ENCODE assay signal across 21 cellular contexts in the genomic region with DNA sequence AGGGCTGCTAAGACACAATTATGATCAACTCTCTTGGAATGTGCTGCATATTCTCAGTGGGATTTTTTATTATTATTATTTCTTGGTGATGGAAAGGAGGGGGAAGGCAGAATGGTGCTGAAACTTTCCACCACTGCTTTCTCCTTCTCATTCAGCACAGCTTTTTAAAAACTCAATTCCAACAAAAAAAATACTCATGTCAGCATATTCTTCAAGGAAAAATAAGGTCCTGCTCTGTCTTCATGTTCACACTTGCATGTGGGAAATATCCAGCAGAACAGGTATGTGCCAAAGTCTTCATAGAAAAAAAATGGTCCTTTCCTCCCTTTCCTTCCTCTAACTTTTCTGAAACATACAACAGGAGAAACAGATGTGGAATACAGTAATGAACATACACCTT.
"Had no signal": no experiment of that assay in that cellular context is flagged by ENCODE, and none has a peak within 500 bp of the region (broad histone marks: within the 10 kb centered on the region; RNA-seq: fewer than 3 reads in every experiment).

No MANE protein-coding gene starts in this region.

- H3K4me3 ChIP-seq: left lung, lower lobe of right lung, ovary, right atrium auricular region, skin epidermis, tibial nerve, uterus had no signal

- H3K36me3 ChIP-seq: left lung, lower lobe of right lung, ovary, right atrium auricular region, tibial nerve, uterus had no signal

- H3K27ac ChIP-seq: left lung, lower lobe of right lung, ovary, right atrium auricular region, skin epidermis, tibial nerve, uterus had no signal

- FAIRE-seq: islet of Langerhans, kidney had no signal

- H3K27me3 ChIP-seq: left lung, ovary, right atrium auricular region, tibial nerve, uterus had no signal

- DNase-seq: hypothalamus; immature natural killer cell; kidney; left colon; left lung; lower lobe of right lung; mammary epithelial cell; mesendoderm; naive B cell; ovary; stimulated activated CD4-positive, alpha-beta T cell treated with anti-CD3 and anti-CD28 coated beads, Interleukin-4, amount 100 ng/mL, for 24 hours; stimulated activated naive CD4-positive, alpha-beta T cell; substantia nigra; uterus had no signal

- ATAC-seq: left colon; left lung; lower lobe of right lung; natural killer cell treated with Interleukin-12 subunit alpha and Interleukin-12 subunit beta and Interleukin-15 and Interleukin-18, amount 100 ng/mL, for 72 hours; sciatic nerve; stimulated activated effector memory CD8-positive, alpha-beta T cell treated with anti-CD3 and anti-CD28 coated beads, Interleukin-12 subunit alpha, Interleukin-12 subunit beta, amount 100 ng/mL, for 72 hours had no signal

- H3K4me1 ChIP-seq: left lung, lower lobe of right lung, right atrium auricular region, tibial nerve, uterus had no signal

- H3K9me3 ChIP-seq: left lung, lower lobe of right lung, ovary, right atrium auricular region, tibial nerve, uterus had no signal
